ENCODE assay signal across 12 cellular contexts in the genomic region with DNA sequence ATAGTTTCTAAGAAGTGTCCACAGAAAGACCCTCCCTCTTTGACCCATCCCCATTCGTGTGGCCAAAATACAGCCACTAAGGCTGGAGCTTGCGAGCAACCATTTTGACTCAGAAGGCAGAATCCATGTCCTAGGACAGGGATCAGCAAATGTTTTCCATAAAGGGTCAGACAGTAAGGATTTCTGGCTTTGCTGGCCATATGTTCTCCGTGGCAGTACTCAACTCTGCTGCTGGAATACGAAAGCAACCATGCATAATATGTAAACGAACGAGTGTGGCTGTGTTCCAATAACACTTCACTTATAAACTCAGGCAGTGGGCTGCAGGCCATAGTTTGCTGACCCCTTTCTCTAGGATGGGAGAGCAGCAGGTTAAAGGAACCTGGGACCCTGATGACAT.
DNase-seq lines count a peak whose midpoint lies in the region; TF ChIP-seq lines count a peak whose summit lies in the region.
"Had no signal": no experiment of that assay in that cellular context is flagged by ENCODE, and none has a peak within 500 bp of the region (broad histone marks: within the 10 kb centered on the region; RNA-seq: fewer than 3 reads in every experiment).

No MANE protein-coding gene starts in this region.

- no peaks in the 10 kb centered on the region for H3K36me3 ChIP-seq in muscle layer of colon (ENCODE audit: insufficient read depth, low read length)

- intact Hi-C loops in posterior cingulate gyrus (cut with DNase I) = no loop called here

- H2BK20ac ChIP-seq in H9 (ENCODE audit: low read depth, low read length, poor library complexity, severe bottlenecking) = no peak overlapping the region

- H3K14ac ChIP-seq in H9 (ENCODE audit: insufficient read depth, low read length) = no peak overlapping the region

- H3K23me2 ChIP-seq in H9 (ENCODE audit: insufficient read length, low read depth, low read length, poor library complexity, severe bottlenecking) = no peaks in the 10 kb centered on the region

- H3K9me3 Mint-ChIP-seq in H9 = no peaks in the 10 kb centered on the region
- H3K9me3 Mint-ChIP-seq: GM23338 had no signal

- H2AFZ ChIP-seq in H9 (ENCODE audit: low read length) = no peak overlapping the region
- H2AFZ ChIP-seq: GM23338 had no signal

- H2BK120ac ChIP-seq in H9 (ENCODE audit: low read depth, low read length, poor library complexity, severe bottlenecking) = no peak overlapping the region

- H3K27me3 ChIP-seq in muscle layer of colon (ENCODE audit: control insufficient read depth in 1 of 2, insufficient read depth in 2 of 2, low read length in 2 of 2) (no peaks in the 10 kb centered on the region), H9 (ENCODE audit: insufficient read depth, low read length) (no peaks in the 10 kb centered on the region)

- WGBS in H9 (ENCODE audit: extremely low coverage, insufficient read length, low lambda C conversion rate) = no CpG with 5 or more reads among the region's 6 CpGs

- peak overlapping the region; percentile 52 for H3K27ac ChIP-seq in muscle layer of colon (ENCODE audit: low read depth, low read length)
- H3K27ac ChIP-seq in H9 (ENCODE audit: insufficient read length, low read depth, low read length) = no peak overlapping the region

- DNase-seq in DMS 273 treated with DMSO at 0.1 percent for 48 hours (lab: John Stamatoyannopoulos, UW) (peak; percentile 50), NCI-H1092 treated with DMSO at 0.1 percent for 48 hours (lab: John Stamatoyannopoulos, UW) (peak; percentile 31), NCI-H82 treated with DMSO at 0.1 percent for 48 hours (lab: John Stamatoyannopoulos, UW; ENCODE audit: unreplicated experiment) (peak; percentile 7), H9 (no peak), posterior cingulate gyrus (no peak)
- DNase-seq in activated CD4-positive, alpha-beta T cell treated with anti-CD3 and anti-CD28 coated beads, Interleukin-2, amount 50 U/mL, for 4 hours = no peak
- DNase-seq: AML-193, NCI-H1417 treated with DMSO at 0.1 percent for 48 hours, NCI-H2081 treated with DMSO at 0.1 percent for 48 hours, NCI-H226 had no signal

- H3K4ac ChIP-seq in H9 (ENCODE audit: low read depth, low read length) = no peak overlapping the region

- no peaks in the 10 kb centered on the region for H3K79me1 ChIP-seq in H9 (ENCODE audit: insufficient read depth, low read depth, low read length, poor library complexity, severe bottlenecking)

- peaks cover 3 to 9% of the 10 kb centered on the region in 2 experiments; a peak in 3 of 4 replicates for H3K4me1 Mint-ChIP-seq in H9

- H3K27ac Mint-ChIP-seq in H9 = no peak overlapping the region
- H3K27ac Mint-ChIP-seq: GM23338 had no signal

- H3K4me3 ChIP-seq in muscle layer of colon (ENCODE audit: low read depth in 1 of 2, low read length in 2 of 2) = no peak overlapping the region
- H3K4me3 ChIP-seq: GM23338 had no signal

- H3K9ac ChIP-seq in muscle layer of colon (ENCODE audit: low read length) (no peak overlapping the region), H9 (ENCODE audit: extremely low read depth, insufficient read length, low read length) (no peak overlapping the region)

- no peak overlapping the region for H2AK5ac ChIP-seq in H9 (ENCODE audit: insufficient read length, low read length)

- no peak overlapping the region for H4K8ac ChIP-seq in H9 (replicated peaks; ENCODE audit: insufficient read length, low read depth, low read length)

- H3K9me3 ChIP-seq in muscle layer of colon (ENCODE audit: low read length) (no peaks in the 10 kb centered on the region), H9 (ENCODE audit: control insufficient read depth, low read depth, low read length) (no peaks in the 10 kb centered on the region)

- H3K79me2 ChIP-seq in H9 (ENCODE audit: insufficient read depth, low read length) = no peaks in the 10 kb centered on the region

- H3K27me3 Mint-ChIP-seq in H9 (ENCODE audit: low read depth) = no peaks in the 10 kb centered on the region; the same call in 1 of the 2 replicates

- H3K18ac ChIP-seq in H9 (ENCODE audit: insufficient read length, low read depth, low read length) = no peak overlapping the region

- H3T11ph ChIP-seq in H9 (ENCODE audit: low read length) = no peak overlapping the region

- H2BK5ac ChIP-seq in H9 (ENCODE audit: insufficient read length, low read length) = no peak overlapping the region

- TF ChIP-seq CTCF in H9 (conservative IDR thresholded peaks at IDR 0.05) = no peak

- no peak overlapping the region for H3K4me2 ChIP-seq in H9 (ENCODE audit: insufficient read depth, insufficient read length, low read length)
- H3K4me2 ChIP-seq: GM23338 had no signal

- H3K56ac ChIP-seq in H9 (ENCODE audit: insufficient read length, low read depth, low read length) = no peak overlapping the region

- H3K4me1 ChIP-seq in muscle layer of colon (ENCODE audit: insufficient read depth, low read length) = peaks cover 31% of the 10 kb centered on the region
- peaks cover 2% of the 10 kb centered on the region; the same call in 1 of the 2 replicates for H3K4me1 ChIP-seq in H9 (ENCODE audit: insufficient read depth, low read length)

- no peak overlapping the region for H4K5ac ChIP-seq in H9 (ENCODE audit: insufficient read length, low read depth, low read length)

- H3K23ac ChIP-seq in H9 (ENCODE audit: insufficient read length, low read depth, low read length) = no peak overlapping the region

- no peaks in the 10 kb centered on the region for H4K20me1 ChIP-seq in H9 (ENCODE audit: control insufficient read depth, insufficient read depth, insufficient read length)

- no peak overlapping the region for H3K4me3 Mint-ChIP-seq in H9
- H3K4me3 Mint-ChIP-seq: GM23338 had no signal

- no peak overlapping the region for H2BK12ac ChIP-seq in H9 (ENCODE audit: insufficient read length, low read depth, low read length)

- peaks cover 0 to 2% (median 0%) of the 10 kb centered on the region in 3 experiments; a peak in 2 of 7 replicates for H3K36me3 Mint-ChIP-seq in H9 (ENCODE audit: insufficient read depth in 1 of 3, low read depth in 3 of 3)

- H4K91ac ChIP-seq in H9 (ENCODE audit: insufficient read length, low read depth, low read length) = no peak overlapping the region

- no peak overlapping the region for H2BK15ac ChIP-seq in H9 (ENCODE audit: low read depth, low read length)

Comparison
In these comparisons a context has a peak if more than half of its experiments do, and no peak if none do; other contexts are left out.
1. DNase-seq: peak in DMS 273 treated with DMSO at 0.1 percent for 48 hours (single experiment), NCI-H1092 treated with DMSO at 0.1 percent for 48 hours (single experiment) and NCI-H82 treated with DMSO at 0.1 percent for 48 hours (single experiment); none in H9 (single experiment), posterior cingulate gyrus (0 of 10) and activated CD4-positive, alpha-beta T cell treated with anti-CD3 and anti-CD28 coated beads, Interleukin-2, amount 50 U/mL, for 4 hours (0 of 2).